In the genomic region with DNA sequence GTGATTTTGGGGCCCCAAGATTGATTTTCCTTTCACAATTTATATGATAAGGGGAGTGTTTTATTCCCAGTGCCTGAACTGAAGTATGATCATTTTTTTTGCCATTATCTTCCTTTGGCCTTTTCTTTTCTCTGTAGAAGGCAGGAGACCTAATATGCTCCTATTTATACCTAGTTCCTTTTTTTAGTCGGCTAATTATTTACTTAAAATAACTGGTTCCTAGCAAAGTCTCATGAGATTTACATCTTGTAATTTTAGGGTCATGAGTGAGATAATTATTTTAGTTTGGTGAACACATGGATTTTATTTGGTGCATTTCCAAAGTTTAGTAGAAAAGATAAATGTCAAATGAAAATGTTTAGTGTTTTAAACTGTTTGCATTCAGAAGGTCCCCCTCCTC, we compare ENCODE assay signal across 14 cellular contexts. TPM values are rescaled to one million over a fixed set of nuclear protein-coding genes. Genes with fewer than 3 reads are reported as not detected.
DNase-seq lines count a peak whose midpoint lies in the region; ATAC-seq and TF ChIP-seq lines count a peak whose summit lies in the region.
"Had no signal": no experiment of that assay in that cellular context is flagged by ENCODE, and none has a peak within 500 bp of the region (broad histone marks: within the 10 kb centered on the region; RNA-seq: fewer than 3 reads in every experiment).

No MANE protein-coding gene starts in this region.

- H3K4me2 ChIP-seq in BLaER1 treated with 17β-estradiol and CSF1 and Interleukin-3, amounts not matched to agents 10 nM and 100 nM = peak overlapping the region; percentile 47 to 83 (median 78)
- H3K4me2 ChIP-seq in OCI-LY3 (ENCODE audit: low read length) = peak overlapping the region; percentile 25
- H3K4me2 ChIP-seq in parathyroid adenoma (ENCODE audit: low read length) = no peak overlapping the region

- H3K36me3 ChIP-seq in BLaER1 treated with 17β-estradiol and CSF1 and Interleukin-3, amounts not matched to agents 10 nM and 100 nM = peaks cover 40 to 74% (median 51%) of the 10 kb centered on the region in 11 experiments
- peaks cover 72% of the 10 kb centered on the region for H3K36me3 ChIP-seq in OCI-LY3 (replicated peaks; ENCODE audit: low read depth, low read length)
- no peaks in the 10 kb centered on the region for H3K36me3 ChIP-seq in parathyroid adenoma (ENCODE audit: control insufficient read depth, insufficient read depth, low read length)

- no peak overlapping the region for H2AFZ ChIP-seq in OCI-LY3 (ENCODE audit: low read depth, low read length)
- no peak overlapping the region for H2AFZ ChIP-seq in parathyroid adenoma

- H3K27ac ChIP-seq in BLaER1 treated with 17β-estradiol and CSF1 and Interleukin-3, amounts not matched to agents 10 nM and 100 nM = peak overlapping the region in 2 of 11 experiments; percentile 7 to 42; a peak in 2 of 22 replicates
- H3K27ac ChIP-seq in OCI-LY3 (ENCODE audit: low read length) (peak overlapping the region; percentile 5; the same call in 1 of the 2 replicates), dorsolateral prefrontal cortex (peak overlapping the region in 58 of 59 donors; percentile 18 to 98 (median 90)), parathyroid adenoma (peak overlapping the region; percentile 83)

- H3K9me3 ChIP-seq in BLaER1 treated with 17β-estradiol and CSF1 and Interleukin-3, amounts not matched to agents 10 nM and 100 nM (replicated peaks in 1 of 11) = peaks cover 44 to 52% (median 47%) of the 10 kb centered on the region in 11 experiments
- H3K9me3 ChIP-seq in OCI-LY3 (ENCODE audit: insufficient read depth, low read length) (peaks cover 47% of the 10 kb centered on the region), parathyroid adenoma (ENCODE audit: control insufficient read depth, low read length) (no peaks in the 10 kb centered on the region)

- no peak for ATAC-seq in GM18858 (IDR thresholded peaks at IDR 0.05; ENCODE audit: unreplicated experiment)

- H3K4me1 ChIP-seq in BLaER1 treated with 17β-estradiol and CSF1 and Interleukin-3, amounts not matched to agents 10 nM and 100 nM = peaks cover 38 to 57% (median 44%) of the 10 kb centered on the region in 10 experiments
- peaks cover 15% of the 10 kb centered on the region for H3K4me1 ChIP-seq in OCI-LY3 (ENCODE audit: low read length)
- H3K4me1 ChIP-seq in parathyroid adenoma = peaks cover 32% of the 10 kb centered on the region

- intact Hi-C loops in dorsolateral prefrontal cortex (cut with DNase I) = no loop called here

- peaks cover 55% of the 10 kb centered on the region for H3K79me2 ChIP-seq in OCI-LY3 (ENCODE audit: low read length)
- peaks cover 43% of the 10 kb centered on the region for H3K79me2 ChIP-seq in parathyroid adenoma

- no peak overlapping the region for H3K4me3 ChIP-seq in BLaER1 treated with 17β-estradiol and CSF1 and Interleukin-3, amounts not matched to agents 10 nM and 100 nM
- 0 out of 2 replicates have a peak overlapping the region, but pooled peaks have one; percentile 7 for H3K4me3 ChIP-seq in OCI-LY3 (ENCODE audit: low read length)
- peak overlapping the region in 1 of 59 donors; percentile 25 for H3K4me3 ChIP-seq in dorsolateral prefrontal cortex
- no peak overlapping the region for H3K4me3 ChIP-seq in parathyroid adenoma (ENCODE audit: low read depth, low read length)

- no peak for DNase-seq in dorsolateral prefrontal cortex
- no peak for DNase-seq in AML-193 (lab: John Stamatoyannopoulos, UW)
- DNase-seq in OCI-M1 (lab: John Stamatoyannopoulos, UW) = no peak
- no peak for DNase-seq in activated gamma-delta T cell (lab: John Stamatoyannopoulos, UW)
- DNase-seq: activated CD4-positive, CD25-positive, alpha-beta regulatory T cell treated with anti-CD3 and anti-CD28 coated beads, Interleukin-2, amount 50 U/mL, for 72 hours; activated T-cell treated with anti-CD3 and anti-CD28 coated beads for 4 hours; amniotic stem cell; BE2C; DND-41; stimulated activated CD4-positive, alpha-beta T cell treated with anti-CD3 and anti-CD28 coated beads, Interleukin-12 subunit alpha, Interleukin-12 subunit beta, amount 100 ng/mL, for 4 hours had no signal

- H3K9ac ChIP-seq in BLaER1 treated with 17β-estradiol and CSF1 and Interleukin-3, amounts not matched to agents 10 nM and 100 nM = peak overlapping the region in 4 of 11 experiments; percentile 3 to 57 (median 12); a peak in 3 of 22 replicates
- H3K9ac ChIP-seq in OCI-LY3 (ENCODE audit: low read length) (no peak overlapping the region), parathyroid adenoma (no peak overlapping the region)

- no peaks in the 10 kb centered on the region for H3K27me3 ChIP-seq in BLaER1 treated with 17β-estradiol and CSF1 and Interleukin-3, amounts not matched to agents 10 nM and 100 nM
- H3K27me3 ChIP-seq in OCI-LY3 (ENCODE audit: low read depth, low read length) (no peaks in the 10 kb centered on the region), dorsolateral prefrontal cortex (no peaks in the 10 kb centered on the region), parathyroid adenoma (ENCODE audit: control insufficient read depth, insufficient read depth, low read length) (no peaks in the 10 kb centered on the region)
- H3K27me3 ChIP-seq: BE2C had no signal

- H4K20me1 ChIP-seq in BLaER1 treated with 17β-estradiol and CSF1 and Interleukin-3, amounts not matched to agents 10 nM and 100 nM = peaks cover 0 to 99% (median 24%) of the 10 kb centered on the region in 11 experiments; a peak in 14 of 22 replicates
- H4K20me1 ChIP-seq in OCI-LY3 (ENCODE audit: insufficient read depth, low read length) = peaks cover 4% of the 10 kb centered on the region; the same call in 1 of the 2 replicates

- TF ChIP-seq CTCF in OCI-LY3 (IDR thresholded peaks at IDR 0.05; ENCODE audit: low read depth, low read length) = no peak
- no peak for TF ChIP-seq CTCF in dorsolateral prefrontal cortex (IDR thresholded peaks at IDR 0.05 in 54 of 56, conservative IDR thresholded peaks at IDR 0.05 in 2 of 56; ENCODE audit: low read depth in 1 of 56, partially characterized antibody in 56 of 56)
- no peak for TF ChIP-seq CTCF in parathyroid adenoma (IDR thresholded peaks at IDR 0.05)

RNA-seq across cellular contexts. Expression of gene SEC14L1, which starts 24.8 kb away (rescaled TPM):
- total RNA-seq in dorsolateral prefrontal cortex = 100 to 1,000 TPM in 117 of 120 experiments, 10 to 100 TPM in 3; 93.3 to 297 (median 156) TPM
